In genomic region chr1:247366926-247367325, GRCh38 we compare ENCODE assay signal across 8 cellular contexts. TPM values are rescaled to one million over a fixed set of nuclear protein-coding genes. Genes with fewer than 3 reads are reported as not detected.
"Had no signal": no experiment of that assay in that cellular context is flagged by ENCODE, and none has a peak within 500 bp of the region (broad histone marks: within the 10 kb centered on the region; RNA-seq: fewer than 3 reads in every experiment).

No MANE protein-coding gene starts in this region.

- FAIRE-seq: G401.6, GM12891, GM12892, GM18507, GM19239 had no signal

- DNase-seq: GDM1, GF-D8 had no signal

RNA-seq across cellular contexts. Expression of gene NLRP3, which starts 49.0 kb away (rescaled TPM):
- total RNA-seq: G401 had no signal
